Comparison of ENCODE assay signal across 1 cellular context in genomic region chr21:46636181-46636512, GRCh38.
TF ChIP-seq lines count a peak whose summit lies in the region.

No MANE protein-coding gene starts in this region.

TF ChIP-seq in WTC11, 78 proteins besides CTCF, POLR2A, EP300 and RAD21 (continued from another document):
- TF ChIP-seq ZNF532 (CRISPR knock-in tag; IDR thresholded peaks at IDR 0.05; ENCODE audit: borderline replicate concordance) (no peak), ARID4B (CRISPR knock-in tag; IDR thresholded peaks at IDR 0.05; ENCODE audit: borderline replicate concordance) (no peak), CREM (CRISPR knock-in tag; IDR thresholded peaks at IDR 0.05) (0 out of 2 replicates have a peak, but pooled peaks have one; percentile 2), ZNF423 (CRISPR knock-in tag; IDR thresholded peaks at IDR 0.05) (no peak)
